In the genomic region with DNA sequence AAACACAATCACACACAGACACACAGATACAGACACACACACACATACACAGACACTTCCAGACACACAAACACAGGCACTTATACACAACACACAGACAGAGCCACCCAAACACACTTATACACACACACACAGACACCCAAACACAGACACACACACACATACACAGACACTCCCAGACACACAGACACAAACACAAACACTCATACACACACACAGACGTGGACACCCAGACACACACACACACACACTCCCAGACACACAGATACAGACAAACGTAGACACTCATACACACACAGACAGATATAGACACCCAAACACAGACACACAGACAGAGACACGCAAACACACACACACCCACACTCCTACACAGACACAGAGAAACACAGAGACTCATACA, we compare ENCODE assay signal across 2 cellular contexts.
TF ChIP-seq lines count a peak whose summit lies in the region.

No MANE protein-coding gene starts in this region.

TF ChIP-seq in HEK293, 187 proteins besides CTCF, POLR2A, EP300 and RAD21 (continues in another document):
- TF ChIP-seq, protein P1, sequence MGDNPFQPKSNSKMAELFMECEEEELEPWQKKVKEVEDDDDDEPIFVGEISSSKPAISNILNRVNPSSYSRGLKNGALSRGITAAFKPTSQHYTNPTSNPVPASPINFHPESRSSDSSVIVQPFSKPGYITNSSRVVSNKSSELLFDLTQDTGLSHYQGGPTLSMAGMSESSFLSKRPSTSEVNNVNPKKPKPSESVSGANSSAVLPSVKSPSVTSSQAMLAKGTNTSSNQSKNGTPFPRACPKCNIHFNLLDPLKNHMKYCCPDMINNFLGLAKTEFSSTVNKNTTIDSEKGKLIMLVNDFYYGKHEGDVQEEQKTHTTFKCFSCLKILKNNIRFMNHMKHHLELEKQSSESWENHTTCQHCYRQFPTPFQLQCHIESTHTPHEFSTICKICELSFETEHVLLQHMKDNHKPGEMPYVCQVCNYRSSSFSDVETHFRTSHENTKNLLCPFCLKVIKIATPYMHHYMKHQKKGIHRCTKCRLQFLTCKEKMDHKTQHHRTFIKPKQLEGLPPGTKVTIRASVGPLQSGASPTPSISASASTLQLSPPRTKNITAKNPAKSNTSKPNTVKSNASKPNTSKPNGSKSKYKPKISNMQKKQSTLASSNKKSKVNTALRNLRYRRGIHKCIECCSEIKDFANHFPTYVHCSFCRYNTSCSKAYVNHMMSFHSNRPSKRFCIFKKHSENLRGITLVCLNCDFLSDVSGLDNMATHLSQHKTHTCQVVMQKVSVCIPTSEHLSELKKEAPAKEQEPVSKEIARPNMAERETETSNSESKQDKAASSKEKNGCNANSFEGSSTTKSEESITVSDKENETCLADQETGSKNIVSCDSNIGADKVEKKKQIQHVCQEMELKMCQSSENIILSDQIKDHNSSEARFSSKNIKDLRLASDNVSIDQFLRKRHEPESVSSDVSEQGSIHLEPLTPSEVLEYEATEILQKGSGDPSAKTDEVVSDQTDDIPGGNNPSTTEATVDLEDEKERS (tag by site-specific recombination; IDR thresholded peaks at IDR 0.05): no peak
- TF ChIP-seq ZBTB1 (tag by site-specific recombination; IDR thresholded peaks at IDR 0.05): no peak
- 0 out of 2 replicates have a peak, but pooled peaks have one; percentile 13 for TF ChIP-seq YY2 (tag by site-specific recombination; IDR thresholded peaks at IDR 0.05)
- TF ChIP-seq, protein P2, sequence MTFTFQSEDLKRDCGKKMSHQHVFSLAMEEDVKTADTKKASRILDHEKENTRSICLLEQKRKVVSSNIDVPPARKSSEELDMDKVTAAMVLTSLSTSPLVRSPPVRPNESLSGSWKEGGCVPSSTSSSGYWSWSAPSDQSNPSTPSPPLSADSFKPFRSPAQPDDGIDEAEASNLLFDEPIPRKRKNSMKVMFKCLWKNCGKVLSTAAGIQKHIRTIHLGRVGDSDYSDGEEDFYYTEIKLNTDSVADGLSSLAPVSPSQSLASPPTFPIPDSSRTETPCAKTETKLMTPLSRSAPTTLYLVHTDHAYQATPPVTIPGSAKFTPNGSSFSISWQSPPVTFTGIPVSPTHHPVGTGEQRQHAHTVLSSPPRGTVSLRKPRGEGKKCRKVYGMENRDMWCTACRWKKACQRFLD (tag by site-specific recombination; IDR thresholded peaks at IDR 0.05): no peak
- TF ChIP-seq ZNF184 (tag by site-specific recombination; IDR thresholded peaks at IDR 0.05): no peak
- TF ChIP-seq TCF7L2 (IDR thresholded peaks at IDR 0.05; ENCODE audit: borderline replicate concordance, low read depth, low read length): no peak
- no peak for TF ChIP-seq ZBTB17 (tag by site-specific recombination; IDR thresholded peaks at IDR 0.05)
- TF ChIP-seq KLF9 (tag by site-specific recombination; IDR thresholded peaks at IDR 0.05; ENCODE audit: low read depth): no peak
- TF ChIP-seq, protein P3, sequence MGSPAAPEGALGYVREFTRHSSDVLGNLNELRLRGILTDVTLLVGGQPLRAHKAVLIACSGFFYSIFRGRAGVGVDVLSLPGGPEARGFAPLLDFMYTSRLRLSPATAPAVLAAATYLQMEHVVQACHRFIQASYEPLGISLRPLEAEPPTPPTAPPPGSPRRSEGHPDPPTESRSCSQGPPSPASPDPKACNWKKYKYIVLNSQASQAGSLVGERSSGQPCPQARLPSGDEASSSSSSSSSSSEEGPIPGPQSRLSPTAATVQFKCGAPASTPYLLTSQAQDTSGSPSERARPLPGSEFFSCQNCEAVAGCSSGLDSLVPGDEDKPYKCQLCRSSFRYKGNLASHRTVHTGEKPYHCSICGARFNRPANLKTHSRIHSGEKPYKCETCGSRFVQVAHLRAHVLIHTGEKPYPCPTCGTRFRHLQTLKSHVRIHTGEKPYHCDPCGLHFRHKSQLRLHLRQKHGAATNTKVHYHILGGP (tag by site-specific recombination; IDR thresholded peaks at IDR 0.05): peak; percentile 12; the same call in 1 of the 2 replicates
- TF ChIP-seq ZNF701 (tag by site-specific recombination; IDR thresholded peaks at IDR 0.05): no peak
- TF ChIP-seq ZNF707 (tag by site-specific recombination; IDR thresholded peaks at IDR 0.05): no peak
- TF ChIP-seq ZNF311 (tag by site-specific recombination; IDR thresholded peaks at IDR 0.05; ENCODE audit: borderline replicate concordance): 0 out of 2 replicates have a peak, but pooled peaks have one; percentile 37
- TF ChIP-seq KLF8 (tag by site-specific recombination; IDR thresholded peaks at IDR 0.05): no peak
- TF ChIP-seq, protein P4, sequence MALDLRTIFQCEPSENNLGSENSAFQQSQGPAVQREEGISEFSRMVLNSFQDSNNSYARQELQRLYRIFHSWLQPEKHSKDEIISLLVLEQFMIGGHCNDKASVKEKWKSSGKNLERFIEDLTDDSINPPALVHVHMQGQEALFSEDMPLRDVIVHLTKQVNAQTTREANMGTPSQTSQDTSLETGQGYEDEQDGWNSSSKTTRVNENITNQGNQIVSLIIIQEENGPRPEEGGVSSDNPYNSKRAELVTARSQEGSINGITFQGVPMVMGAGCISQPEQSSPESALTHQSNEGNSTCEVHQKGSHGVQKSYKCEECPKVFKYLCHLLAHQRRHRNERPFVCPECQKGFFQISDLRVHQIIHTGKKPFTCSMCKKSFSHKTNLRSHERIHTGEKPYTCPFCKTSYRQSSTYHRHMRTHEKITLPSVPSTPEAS (tag by site-specific recombination; IDR thresholded peaks at IDR 0.05): peak; percentile 49; the same call in 1 of the 2 replicates
- TF ChIP-seq ZNF391 (tag by site-specific recombination; IDR thresholded peaks at IDR 0.05; ENCODE audit: borderline replicate concordance, low read depth): no peak
- TF ChIP-seq ZNF514 (tag by site-specific recombination; IDR thresholded peaks at IDR 0.05): 0 out of 2 replicates have a peak, but pooled peaks have one; percentile 72
- TF ChIP-seq, protein P5, sequence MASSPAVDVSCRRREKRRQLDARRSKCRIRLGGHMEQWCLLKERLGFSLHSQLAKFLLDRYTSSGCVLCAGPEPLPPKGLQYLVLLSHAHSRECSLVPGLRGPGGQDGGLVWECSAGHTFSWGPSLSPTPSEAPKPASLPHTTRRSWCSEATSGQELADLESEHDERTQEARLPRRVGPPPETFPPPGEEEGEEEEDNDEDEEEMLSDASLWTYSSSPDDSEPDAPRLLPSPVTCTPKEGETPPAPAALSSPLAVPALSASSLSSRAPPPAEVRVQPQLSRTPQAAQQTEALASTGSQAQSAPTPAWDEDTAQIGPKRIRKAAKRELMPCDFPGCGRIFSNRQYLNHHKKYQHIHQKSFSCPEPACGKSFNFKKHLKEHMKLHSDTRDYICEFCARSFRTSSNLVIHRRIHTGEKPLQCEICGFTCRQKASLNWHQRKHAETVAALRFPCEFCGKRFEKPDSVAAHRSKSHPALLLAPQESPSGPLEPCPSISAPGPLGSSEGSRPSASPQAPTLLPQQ (tag by site-specific recombination; IDR thresholded peaks at IDR 0.05): no peak
- TF ChIP-seq ZNF274 (IDR thresholded peaks at IDR 0.05; ENCODE audit: low read length): no peak
- no peak for TF ChIP-seq ZNF274 (tag by site-specific recombination; IDR thresholded peaks at IDR 0.05; ENCODE audit: borderline replicate concordance)
- TF ChIP-seq ZNF544 (tag by site-specific recombination; IDR thresholded peaks at IDR 0.05): peak; percentile 13; the same call in 1 of the 2 replicates
- TF ChIP-seq ZNF530 (tag by site-specific recombination; IDR thresholded peaks at IDR 0.05; ENCODE audit: low read depth): no peak
- TF ChIP-seq ZNF521 (tag by site-specific recombination; IDR thresholded peaks at IDR 0.05): peak; percentile 84; the same call in 1 of the 2 replicates

TF ChIP-seq in K562, 482 proteins besides CTCF, POLR2A, EP300 and RAD21 (continued from another document):
- peak; percentile 39; the same call in 1 of the 2 replicates for TF ChIP-seq OTX1 (CRISPR knock-in tag; IDR thresholded peaks at IDR 0.05)
